ENCODE assay signal across 8 cellular contexts in the genomic region with DNA sequence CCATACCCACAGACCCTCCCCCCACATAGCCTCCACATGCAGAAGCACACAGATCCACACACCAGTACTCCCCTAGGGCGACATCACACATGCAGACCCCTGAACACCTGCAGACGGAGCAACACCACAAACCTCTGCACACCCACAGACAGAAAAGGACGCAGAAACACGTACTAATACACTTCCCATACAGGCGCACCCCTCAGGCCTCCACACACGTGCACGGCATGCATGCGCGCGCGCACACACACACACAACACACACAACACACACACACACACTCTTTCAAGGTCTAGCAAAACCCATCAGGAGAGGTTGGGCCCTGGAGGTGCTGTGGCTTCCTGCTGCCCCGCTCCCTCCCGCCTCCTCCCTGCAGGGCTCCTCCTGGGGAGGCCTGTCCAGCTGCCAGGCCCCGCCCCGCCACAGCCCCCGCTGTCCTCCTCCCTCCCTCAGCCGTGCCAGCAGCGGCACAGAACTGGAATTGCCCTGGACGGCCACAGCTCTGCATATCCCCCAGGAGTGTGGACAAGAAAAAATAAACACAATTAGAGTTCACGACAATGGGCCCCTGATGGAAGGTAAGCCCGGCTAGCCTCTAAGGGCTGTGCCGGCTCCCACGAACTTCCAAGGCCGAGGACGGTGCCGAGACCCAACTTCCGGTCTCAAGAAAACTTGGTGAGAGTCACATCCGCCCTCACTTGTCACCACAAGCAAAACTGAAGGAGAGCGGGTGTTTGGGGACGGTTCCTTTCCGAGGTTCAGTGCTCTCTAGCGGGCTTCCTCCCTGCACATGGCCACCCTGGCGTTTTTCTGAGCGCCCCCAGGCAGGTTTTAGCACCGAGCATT. TPM values are rescaled to one million over a fixed set of nuclear protein-coding genes. Genes with fewer than 3 reads are reported as not detected.
DNase-seq lines count a peak whose midpoint lies in the region; TF ChIP-seq lines count a peak whose summit lies in the region.

No MANE protein-coding gene starts in this region.

- H3K9ac ChIP-seq in ES-I3 (ENCODE audit: low read depth, low read length) (peak overlapping the region; percentile 50), GM23248 (peak overlapping the region; percentile 96), rectal smooth muscle tissue (ENCODE audit: low read length) (peak overlapping the region; percentile 58)

- H3K4me2 ChIP-seq in GM23248 (ENCODE audit: unreplicated experiment): peak overlapping the region; percentile 93

- H3K4me1 ChIP-seq in ES-I3 (ENCODE audit: insufficient read depth, low read length): peaks cover 31% of the 10 kb centered on the region
- peaks cover 37% of the 10 kb centered on the region for H3K4me1 ChIP-seq in GM23248 (ENCODE audit: insufficient read depth)
- H3K4me1 ChIP-seq in right atrium auricular region: peaks cover 0 to 69% of the 10 kb centered on the region in 2 donors
- H3K4me1 ChIP-seq in rectal smooth muscle tissue (ENCODE audit: control insufficient read depth, insufficient read depth, low read length): peaks cover 39% of the 10 kb centered on the region

- H3K27me3 ChIP-seq in GM23248 (replicated peaks; ENCODE audit: insufficient read depth) (no peaks in the 10 kb centered on the region), right atrium auricular region (no peaks in the 10 kb centered on the region), rectal smooth muscle tissue (ENCODE audit: control insufficient read depth, insufficient read depth, low read length) (no peaks in the 10 kb centered on the region)

- peak overlapping the region; percentile 97 for H3K4me3 ChIP-seq in GM23248
- H3K4me3 ChIP-seq in right atrium auricular region: peak overlapping the region; percentile 39 to 92
- H3K4me3 ChIP-seq in rectal smooth muscle tissue (ENCODE audit: low read length): peak overlapping the region; percentile 96

- 2 to 4% methylated on average over 33 to 35 of the region's 35 CpGs for WGBS in GM23248 (ENCODE audit: low coverage in 1 of 2, low lambda C conversion rate in 2 of 2, missing lambda C conversion rate in 2 of 2), 2 experiments

- H3K79me2 ChIP-seq in GM23248 (ENCODE audit: insufficient read depth): peaks cover 30% of the 10 kb centered on the region

- peak overlapping the region; percentile 77 for H2AFZ ChIP-seq in GM23248

- DNase-seq in GM23248: peak; percentile 90
- peak; percentile 94 to 97 for DNase-seq in Kasumi-1 (lab: John Stamatoyannopoulos, UW)
- DNase-seq in T-helper 1 cell: peak; percentile 63 to 92 (median 73)
- DNase-seq in amniotic stem cell (lab: John Stamatoyannopoulos, UW): peak; percentile 44
- peak; percentile 91 for DNase-seq in right atrium auricular region (ENCODE audit: low spot score)
- DNase-seq in NCI-H2171 (lab: John Stamatoyannopoulos, UW): no peak

- H3F3A ChIP-seq in GM23248 (ENCODE audit: insufficient read depth): peaks cover 46% of the 10 kb centered on the region

- H3K36me3 ChIP-seq in ES-I3 (ENCODE audit: insufficient read depth, low read length) (peaks cover 7% of the 10 kb centered on the region), GM23248 (ENCODE audit: low read depth) (peaks cover 22% of the 10 kb centered on the region), right atrium auricular region (peaks cover 23% of the 10 kb centered on the region), rectal smooth muscle tissue (ENCODE audit: control insufficient read depth, insufficient read depth, low read length) (peaks cover 15% of the 10 kb centered on the region)

- H3K9me2 ChIP-seq in GM23248 (ENCODE audit: insufficient read depth): no peaks in the 10 kb centered on the region

- no peak for TF ChIP-seq CTCF in right atrium auricular region (IDR thresholded peaks at IDR 0.05)

- in situ Hi-C loops in GM23248 (cut with MboI): loop anchor here (10.0 kb wide), 2 partner anchors 75 to 245 kb away; no protein-coding TSS in a partner anchor

- H4K20me1 ChIP-seq in GM23248 (ENCODE audit: insufficient read depth): no peaks in the 10 kb centered on the region

- H3K9me3 ChIP-seq in ES-I3 (ENCODE audit: control insufficient read depth, insufficient read depth, low read length) (no peaks in the 10 kb centered on the region), GM23248 (ENCODE audit: low read depth) (no peaks in the 10 kb centered on the region), right atrium auricular region (no peaks in the 10 kb centered on the region)

- peak overlapping the region; percentile 93 for H3K27ac ChIP-seq in GM23248
- H3K27ac ChIP-seq in right atrium auricular region: peak overlapping the region; percentile 99 to 100
- peak overlapping the region; percentile 100 for H3K27ac ChIP-seq in rectal smooth muscle tissue (ENCODE audit: low read depth, low read length)

RNA-seq across cellular contexts. Expression of a gene that starts 6.8 kb away (rescaled TPM):
- total RNA-seq in GM23248 (2014; rRNA removed; shearing (Covaris generic)): 13.8 and 14.4 TPM in 2 replicates
- polyA plus RNA-seq in GM23248 (2016; fragmentation: Nextera tagmentation; extraction: Ambion mirVana): 71.7 and 78.2 TPM in 2 replicates
- 10 to 100 TPM; 43.2 to 47.3 TPM for total RNA-seq in right atrium auricular region
